Comparison of ENCODE assay signal across 1 cellular context in the genomic region with DNA sequence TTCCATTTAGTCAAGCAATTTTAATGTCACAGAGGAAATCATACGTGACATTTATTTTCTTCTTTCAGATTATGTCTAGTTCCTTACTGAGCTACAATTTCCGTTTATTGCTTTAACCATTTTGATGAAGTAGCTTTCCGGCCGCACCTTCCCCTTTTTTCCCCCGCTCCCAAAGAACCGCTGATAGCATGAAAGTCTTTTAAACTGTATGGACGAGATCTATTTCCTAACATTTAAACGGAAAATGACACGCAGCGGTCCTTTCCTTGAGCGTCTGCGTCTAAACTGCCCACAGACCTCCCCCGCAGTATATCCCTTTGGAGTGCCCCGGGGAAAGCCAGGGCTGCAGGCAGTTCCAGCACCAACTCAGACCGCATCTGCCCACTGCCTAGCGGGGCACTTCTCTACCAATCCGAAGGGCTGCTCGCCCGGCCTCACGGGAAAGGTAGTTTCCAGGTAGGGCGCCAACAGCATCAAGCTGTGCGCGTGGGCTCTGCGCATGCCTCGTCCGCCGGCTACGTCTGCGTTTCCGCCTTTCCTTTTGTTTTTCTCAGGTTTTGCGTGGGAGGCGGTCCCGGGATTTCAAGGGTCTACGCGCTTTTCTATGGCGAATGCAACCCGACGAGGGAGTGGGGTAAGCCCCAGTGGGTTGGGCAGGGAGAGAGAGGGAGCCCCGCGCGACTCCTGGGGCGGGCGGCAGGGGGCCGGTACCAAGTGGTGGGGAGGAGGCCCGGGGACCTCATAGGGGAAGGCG.
TF ChIP-seq lines count a peak whose summit lies in the region.

A gene (plus strand): TSS at position 526 of the 754 bp plus-strand sequence. CDS start 1,667 bp downstream, outside the sequence.

TF ChIP-seq in SK-N-SH, 30 proteins besides CTCF, POLR2A, EP300 and RAD21 (continued from another document):
- TF ChIP-seq TAF1 (IDR thresholded peaks at IDR 0.05; ENCODE audit: borderline replicate concordance, low read depth, low read length) (peak; percentile 16; the same call in 1 of the 2 replicates), FOXM1 (IDR thresholded peaks at IDR 0.05; ENCODE audit: low read depth) (no peak), GATA2 (CRISPR knock-in tag; IDR thresholded peaks at IDR 0.05) (no peak), ELF1 (IDR thresholded peaks at IDR 0.05) (peak; percentile 78), SMC3 (IDR thresholded peaks at IDR 0.05; ENCODE audit: low read depth, low read length) (no peak)
- TF ChIP-seq, protein P1, sequence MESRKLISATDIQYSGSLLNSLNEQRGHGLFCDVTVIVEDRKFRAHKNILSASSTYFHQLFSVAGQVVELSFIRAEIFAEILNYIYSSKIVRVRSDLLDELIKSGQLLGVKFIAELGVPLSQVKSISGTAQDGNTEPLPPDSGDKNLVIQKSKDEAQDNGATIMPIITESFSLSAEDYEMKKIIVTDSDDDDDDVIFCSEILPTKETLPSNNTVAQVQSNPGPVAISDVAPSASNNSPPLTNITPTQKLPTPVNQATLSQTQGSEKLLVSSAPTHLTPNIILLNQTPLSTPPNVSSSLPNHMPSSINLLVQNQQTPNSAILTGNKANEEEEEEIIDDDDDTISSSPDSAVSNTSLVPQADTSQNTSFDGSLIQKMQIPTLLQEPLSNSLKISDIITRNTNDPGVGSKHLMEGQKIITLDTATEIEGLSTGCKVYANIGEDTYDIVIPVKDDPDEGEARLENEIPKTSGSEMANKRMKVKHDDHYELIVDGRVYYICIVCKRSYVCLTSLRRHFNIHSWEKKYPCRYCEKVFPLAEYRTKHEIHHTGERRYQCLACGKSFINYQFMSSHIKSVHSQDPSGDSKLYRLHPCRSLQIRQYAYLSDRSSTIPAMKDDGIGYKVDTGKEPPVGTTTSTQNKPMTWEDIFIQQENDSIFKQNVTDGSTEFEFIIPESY (IDR thresholded peaks at IDR 0.05; ENCODE audit: borderline replicate concordance, low read depth) = peak; percentile 32; the same call in 1 of the 2 replicates
- TF ChIP-seq, protein P2, sequence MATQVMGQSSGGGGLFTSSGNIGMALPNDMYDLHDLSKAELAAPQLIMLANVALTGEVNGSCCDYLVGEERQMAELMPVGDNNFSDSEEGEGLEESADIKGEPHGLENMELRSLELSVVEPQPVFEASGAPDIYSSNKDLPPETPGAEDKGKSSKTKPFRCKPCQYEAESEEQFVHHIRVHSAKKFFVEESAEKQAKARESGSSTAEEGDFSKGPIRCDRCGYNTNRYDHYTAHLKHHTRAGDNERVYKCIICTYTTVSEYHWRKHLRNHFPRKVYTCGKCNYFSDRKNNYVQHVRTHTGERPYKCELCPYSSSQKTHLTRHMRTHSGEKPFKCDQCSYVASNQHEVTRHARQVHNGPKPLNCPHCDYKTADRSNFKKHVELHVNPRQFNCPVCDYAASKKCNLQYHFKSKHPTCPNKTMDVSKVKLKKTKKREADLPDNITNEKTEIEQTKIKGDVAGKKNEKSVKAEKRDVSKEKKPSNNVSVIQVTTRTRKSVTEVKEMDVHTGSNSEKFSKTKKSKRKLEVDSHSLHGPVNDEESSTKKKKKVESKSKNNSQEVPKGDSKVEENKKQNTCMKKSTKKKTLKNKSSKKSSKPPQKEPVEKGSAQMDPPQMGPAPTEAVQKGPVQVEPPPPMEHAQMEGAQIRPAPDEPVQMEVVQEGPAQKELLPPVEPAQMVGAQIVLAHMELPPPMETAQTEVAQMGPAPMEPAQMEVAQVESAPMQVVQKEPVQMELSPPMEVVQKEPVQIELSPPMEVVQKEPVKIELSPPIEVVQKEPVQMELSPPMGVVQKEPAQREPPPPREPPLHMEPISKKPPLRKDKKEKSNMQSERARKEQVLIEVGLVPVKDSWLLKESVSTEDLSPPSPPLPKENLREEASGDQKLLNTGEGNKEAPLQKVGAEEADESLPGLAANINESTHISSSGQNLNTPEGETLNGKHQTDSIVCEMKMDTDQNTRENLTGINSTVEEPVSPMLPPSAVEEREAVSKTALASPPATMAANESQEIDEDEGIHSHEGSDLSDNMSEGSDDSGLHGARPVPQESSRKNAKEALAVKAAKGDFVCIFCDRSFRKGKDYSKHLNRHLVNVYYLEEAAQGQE (IDR thresholded peaks at IDR 0.05; ENCODE audit: low read depth, low read length) = no peak
